ENCODE assay signal across 1 cellular context in the genomic region with DNA sequence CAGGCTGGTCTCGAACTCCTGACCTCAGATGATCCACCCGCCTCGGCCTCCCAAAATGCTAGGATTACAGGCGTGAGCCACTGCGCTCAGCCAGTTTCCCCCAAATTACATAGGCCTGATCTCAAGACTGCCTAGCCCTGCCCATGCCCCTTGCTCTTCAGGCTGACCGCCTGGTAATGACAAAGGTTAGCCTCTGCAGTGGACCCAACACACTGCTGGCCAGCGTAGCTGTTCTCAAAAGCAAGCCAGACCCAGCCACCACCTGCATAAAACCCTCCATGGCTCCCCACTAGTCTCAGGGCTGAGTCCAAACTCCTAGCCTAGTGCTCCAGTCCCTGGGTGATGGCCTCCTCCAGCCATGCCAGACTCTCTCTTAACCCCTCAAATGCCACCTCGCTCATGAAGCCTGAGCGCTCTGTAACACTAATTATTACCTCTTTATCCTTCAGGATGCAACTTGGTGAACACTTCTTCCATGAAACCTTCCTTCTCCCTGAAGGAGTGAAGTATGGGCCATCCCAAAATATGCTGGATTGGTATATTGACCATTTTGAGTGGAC.
A peak's percentile ranks its signal among the peaks of the same experiment; 100 is the strongest.
TF ChIP-seq lines count a peak whose summit lies in the region.

No MANE protein-coding gene starts in this region.

TF ChIP-seq in HepG2, 621 proteins besides CTCF, POLR2A, EP300 and RAD21 (continued from another document):
- peak; percentile 89 for TF ChIP-seq ZNF652 (CRISPR knock-in tag; IDR thresholded peaks at IDR 0.05; ENCODE audit: borderline replicate concordance, low read depth)
- TF ChIP-seq ASH2L (IDR thresholded peaks at IDR 0.05; ENCODE audit: insufficient read length, low read depth, low read length), result peak; percentile 78
TF ChIP-seq in HepG2: peak in this region for 20.
